ENCODE assay signal across 8 cellular contexts in genomic region chr2:149587950-149588487, GRCh38. TPM values are rescaled to one million over a fixed set of nuclear protein-coding genes. Genes with fewer than 3 reads are reported as not detected.
A peak's percentile ranks its signal among the peaks of the same experiment; 100 is the strongest.
DNase-seq lines count a peak whose midpoint lies in the region; ATAC-seq and TF ChIP-seq lines count a peak whose summit lies in the region.

No MANE protein-coding gene starts in this region.

- TSS peak; percentile 51 for BruUV-seq in MCF 10A (replicated peaks; lab: Mats Ljungman, UMichigan)

- no peaks in the 10 kb centered on the region for H3K27me3 Mint-ChIP-seq in MCF 10A (ENCODE audit: insufficient read depth, unreplicated experiment)
- peaks cover 10 to 29% (median 16%) of the 10 kb centered on the region in 3 donors for H3K27me3 Mint-ChIP-seq in naive B cell

- POLR2A ChIA-PET in MCF 10A (lab: Yijun Ruan, JAX): interaction anchor here (1.3 to 3.1 kb wide), 4 partner anchors 891 to 1821 kb away, joined by 3 to 41 read pairs (median 14); partner anchors contain the start of gene RIF1

- no peak for DNase-seq in MCF 10A (ENCODE audit: unreplicated experiment)
- no peak for DNase-seq in naive B cell
- no peak for DNase-seq in NCI-H345 treated with DMSO at 0.1 percent for 48 hours (lab: John Stamatoyannopoulos, UW; ENCODE audit: unreplicated experiment)
- no peak for DNase-seq in NCI-H146 (lab: John Stamatoyannopoulos, UW)

- intact Hi-C loops in MCF 10A (cut with micrococcal nuclease): loop anchor here (10.0 kb wide), 1 partner anchor 943 kb away; the partner anchor contains the start of gene EPC2

- CTCF ChIA-PET in MCF 10A (lab: Yijun Ruan, JAX): interaction anchor here (1.0 kb wide), 1 partner anchor 9 kb away, joined by 3 read pairs; no protein-coding TSS in a partner anchor

- ATAC-seq in GM19452 (IDR thresholded peaks at IDR 0.05; ENCODE audit: unreplicated experiment) (peak; percentile 31), HG03565 (IDR thresholded peaks at IDR 0.05; ENCODE audit: unreplicated experiment) (peak; percentile 18), naive B cell (ENCODE audit: low read depth in 2 of 2) (peak in 1 of 2 donors; percentile 6), esophagus mucosa (no peak)

- peak overlapping the region; percentile 99 for H3K27ac ChIP-seq in C4-2B

- H3K36me3 Mint-ChIP-seq in MCF 10A (ENCODE audit: insufficient read depth, unreplicated experiment) (peaks cover 33% of the 10 kb centered on the region), naive B cell (no peaks in the 10 kb centered on the region)

- no peak for TF ChIP-seq CTCF in C4-2B (conservative IDR thresholded peaks at IDR 0.05)
- no peak for TF ChIP-seq CTCF in MCF 10A (IDR thresholded peaks at IDR 0.05; ENCODE audit: unreplicated experiment)

- no peaks in the 10 kb centered on the region for H3K9me3 Mint-ChIP-seq in MCF 10A (ENCODE audit: unreplicated experiment)
- peaks cover 0 to 3% (median 0%) of the 10 kb centered on the region in 7 donors for H3K9me3 Mint-ChIP-seq in naive B cell

- peaks cover 16% of the 10 kb centered on the region for H3K4me1 Mint-ChIP-seq in MCF 10A (ENCODE audit: insufficient read depth, unreplicated experiment)
- peaks cover 27 to 33% (median 32%) of the 10 kb centered on the region in 3 donors for H3K4me1 Mint-ChIP-seq in naive B cell

- peak overlapping the region; percentile 99 for H3K27ac Mint-ChIP-seq in MCF 10A (ENCODE audit: low read depth, unreplicated experiment)
- H3K27ac Mint-ChIP-seq in naive B cell: peak overlapping the region; percentile 98 to 100 (median 99)

- H3K4me3 Mint-ChIP-seq in MCF 10A (ENCODE audit: unreplicated experiment) (peak overlapping the region; percentile 93), naive B cell (peak overlapping the region; percentile 95 to 100 (median 97))

RNA-seq across cellular contexts. Expression of gene MMADHC, which starts 0.4 kb away (rescaled TPM):
- total RNA-seq in MCF 10A (2022) (151 and 156 TPM in 2 replicates), esophagus mucosa (86.5 TPM)
- polyA plus RNA-seq in naive B cell (ENCODE audit: low read depth in 6 of 6): 100 to 1,000 TPM; 100 to 164 (median 137) TPM
